Comparison of ENCODE assay signal across 14 cellular contexts in the genomic region with DNA sequence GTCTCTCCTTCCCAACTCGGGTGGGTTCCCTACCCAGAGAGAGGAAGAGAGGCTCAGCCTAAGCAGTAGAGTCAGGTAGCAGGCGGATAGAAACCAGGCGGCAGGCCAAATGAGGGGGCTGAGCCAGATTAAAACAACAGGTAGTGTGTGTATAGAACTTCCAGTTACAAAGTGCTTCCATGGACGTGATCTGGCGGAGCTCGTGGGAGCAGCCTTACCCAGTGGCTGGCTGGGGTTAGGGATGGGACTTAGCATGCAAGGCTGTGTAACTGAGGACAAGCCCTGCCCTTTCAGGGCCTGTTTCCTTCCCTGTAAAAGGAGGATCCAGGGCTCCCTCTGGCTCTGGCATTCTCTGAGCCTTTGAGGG. TPM values are rescaled to one million over a fixed set of nuclear protein-coding genes. Genes with fewer than 3 reads are reported as not detected.
DNase-seq lines count a peak whose midpoint lies in the region; ATAC-seq and TF ChIP-seq lines count a peak whose summit lies in the region.
"Had no signal": no experiment of that assay in that cellular context is flagged by ENCODE, and none has a peak within 500 bp of the region (broad histone marks: within the 10 kb centered on the region; RNA-seq: fewer than 3 reads in every experiment).

No MANE protein-coding gene starts in this region.

- H3K9me3 ChIP-seq in osteoblast (ENCODE audit: low read depth, low read length) = no peaks in the 10 kb centered on the region
- H3K9me3 ChIP-seq: ovary had no signal

- TF ChIP-seq CTCF in chondrocyte (IDR thresholded peaks at IDR 0.05) (no peak), osteoblast (IDR thresholded peaks at IDR 0.05; ENCODE audit: extremely low read depth, low read depth, low read length) (no peak), brain microvascular endothelial cell (IDR thresholded peaks at IDR 0.05; ENCODE audit: low read depth, low read length, missing control alignments) (no peak)

- H3K27me3 ChIP-seq in osteoblast (ENCODE audit: insufficient read depth, low read length) (no peaks in the 10 kb centered on the region), brain microvascular endothelial cell (replicated peaks) (no peaks in the 10 kb centered on the region)
- H3K27me3 ChIP-seq: ovary had no signal

- H4K20me1 ChIP-seq in osteoblast (ENCODE audit: insufficient read depth, low read length) = no peaks in the 10 kb centered on the region

- no peak overlapping the region for H3K4me2 ChIP-seq in osteoblast (ENCODE audit: insufficient read depth, low read length)

- H2AFZ ChIP-seq in osteoblast (ENCODE audit: low read length) = no peak overlapping the region

- peaks cover 93% of the 10 kb centered on the region for H3K4me1 Mint-ChIP-seq in chondrocyte (ENCODE audit: low read depth)
- peaks cover 11% of the 10 kb centered on the region for H3K4me1 Mint-ChIP-seq in activated CD4-positive, alpha-beta T cell treated with anti-CD3 and anti-CD28 coated beads, Interleukin-2, amount 10 ng/mL, durations not matched to agents 7 days and 5 days

- H3K27ac Mint-ChIP-seq in chondrocyte (ENCODE audit: unreplicated experiment) = peak overlapping the region; percentile 95
- H3K27ac Mint-ChIP-seq in activated CD4-positive, alpha-beta T cell treated with anti-CD3 and anti-CD28 coated beads, Interleukin-2, amount 10 ng/mL, durations not matched to agents 7 days and 5 days = no peak overlapping the region
- H3K27ac Mint-ChIP-seq: activated naive CD4-positive, alpha-beta T cell treated with anti-CD3 and anti-CD28 coated beads, Interleukin-2, amount 10 ng/mL, durations not matched to agents 7 days and 5 days had no signal

- H3K36me3 ChIP-seq in osteoblast (ENCODE audit: insufficient read depth, low read length) = no peaks in the 10 kb centered on the region
- H3K36me3 ChIP-seq in brain microvascular endothelial cell (replicated peaks) = no peaks in the 10 kb centered on the region
- H3K36me3 ChIP-seq: ovary had no signal

- H3K36me3 Mint-ChIP-seq in chondrocyte (ENCODE audit: low read depth) = peaks cover 2% of the 10 kb centered on the region
- no peaks in the 10 kb centered on the region for H3K36me3 Mint-ChIP-seq in activated CD4-positive, alpha-beta T cell treated with anti-CD3 and anti-CD28 coated beads, Interleukin-2, amount 10 ng/mL, durations not matched to agents 7 days and 5 days (ENCODE audit: low read depth)
- H3K36me3 Mint-ChIP-seq: activated naive CD4-positive, alpha-beta T cell treated with anti-CD3 and anti-CD28 coated beads, Interleukin-2, amount 10 ng/mL, durations not matched to agents 7 days and 5 days had no signal

- in situ Hi-C loops in brain microvascular endothelial cell (cut with HindIII; ENCODE audit: low pct_ligation_motif_present, low sequenced_read_pairs) = no loop called here

- no peaks in the 10 kb centered on the region for H3K27me3 Mint-ChIP-seq in chondrocyte (ENCODE audit: low read depth)
- peaks cover 3% of the 10 kb centered on the region for H3K27me3 Mint-ChIP-seq in activated CD4-positive, alpha-beta T cell treated with anti-CD3 and anti-CD28 coated beads, Interleukin-2, amount 10 ng/mL, durations not matched to agents 7 days and 5 days

- H3K27ac ChIP-seq in osteoblast (ENCODE audit: low read depth, low read length) = no peak overlapping the region
- H3K27ac ChIP-seq in brain microvascular endothelial cell = no peak overlapping the region
- H3K27ac ChIP-seq: ovary had no signal

- no peak overlapping the region for H3K4me3 ChIP-seq in osteoblast (ENCODE audit: insufficient read depth, low read length)
- H3K4me3 ChIP-seq in brain microvascular endothelial cell (ENCODE audit: low read depth, low read length) = no peak overlapping the region
- H3K4me3 ChIP-seq: lung, ovary had no signal

- H3K4me1 ChIP-seq in osteoblast (ENCODE audit: insufficient read depth, low read length) = peaks cover 50% of the 10 kb centered on the region

- peak; percentile 19 for DNase-seq in DMS53 treated with DMSO at 0.1 percent for 48 hours (lab: John Stamatoyannopoulos, UW; ENCODE audit: unreplicated experiment)
- DNase-seq in NCI-H2196 treated with DMSO at 0.1 percent for 48 hours (lab: John Stamatoyannopoulos, UW; ENCODE audit: unreplicated experiment) = peak; percentile 51
- DNase-seq in chondrocyte (ENCODE audit: low spot score) = no peak
- DNase-seq in osteoblast (ENCODE audit: insufficient read length, low spot score, missing footprints) = peak; percentile 55
- DNase-seq in brain microvascular endothelial cell = no peak
- no peak for DNase-seq in activated CD4-positive, alpha-beta T cell treated with anti-CD3 and anti-CD28 coated beads, Interleukin-2, amount 10 ng/mL, durations not matched to agents 7 days and 5 days
- no peak for DNase-seq in DMS153 treated with DMSO at 0.1 percent for 48 hours (lab: John Stamatoyannopoulos, UW; ENCODE audit: unreplicated experiment)
- DNase-seq: activated naive CD4-positive, alpha-beta T cell treated with anti-CD3 and anti-CD28 coated beads, Interleukin-2, amount 10 ng/mL, durations not matched to agents 7 days and 5 days; central memory CD4-positive, alpha-beta T cell; erythroblast; ovary; Right ventricle myocardium superior had no signal

- no peak overlapping the region for H3K4me3 Mint-ChIP-seq in chondrocyte (ENCODE audit: unreplicated experiment)
- H3K4me3 Mint-ChIP-seq in activated CD4-positive, alpha-beta T cell treated with anti-CD3 and anti-CD28 coated beads, Interleukin-2, amount 10 ng/mL, durations not matched to agents 7 days and 5 days = no peak overlapping the region
- H3K4me3 Mint-ChIP-seq: activated naive CD4-positive, alpha-beta T cell treated with anti-CD3 and anti-CD28 coated beads, Interleukin-2, amount 10 ng/mL, durations not matched to agents 7 days and 5 days had no signal

- CTCF ChIA-PET in activated CD4-positive, alpha-beta T cell treated with anti-CD3 and anti-CD28 coated beads, Interleukin-2, amount 10 ng/mL, durations not matched to agents 7 days and 5 days (lab: Charles Lee) = no interaction called here

- no peaks in the 10 kb centered on the region for H3K79me2 ChIP-seq in osteoblast (ENCODE audit: insufficient read depth, low read length)

- ATAC-seq in HG03135 (IDR thresholded peaks at IDR 0.05; ENCODE audit: unreplicated experiment) = no peak

- no peaks in the 10 kb centered on the region for H3K9me3 Mint-ChIP-seq in chondrocyte (ENCODE audit: low read depth)
- H3K9me3 Mint-ChIP-seq in activated CD4-positive, alpha-beta T cell treated with anti-CD3 and anti-CD28 coated beads, Interleukin-2, amount 10 ng/mL, durations not matched to agents 7 days and 5 days = no peaks in the 10 kb centered on the region
- H3K9me3 Mint-ChIP-seq: activated naive CD4-positive, alpha-beta T cell treated with anti-CD3 and anti-CD28 coated beads, Interleukin-2, amount 10 ng/mL, durations not matched to agents 7 days and 5 days had no signal

- POLR2A ChIA-PET in activated CD4-positive, alpha-beta T cell treated with anti-CD3 and anti-CD28 coated beads, Interleukin-2, amount 10 ng/mL, durations not matched to agents 7 days and 5 days (lab: Charles Lee) = no interaction called here

RNA-seq across cellular contexts. Expression of a gene that starts 8.3 kb away (rescaled TPM):
- total RNA-seq in chondrocyte = 10.7 to 17.0 TPM (median 12.1 TPM) in 3 replicates
- 0.59 and 0.72 TPM in 2 replicates for total RNA-seq in osteoblast
- not detected for total RNA-seq in activated CD4-positive, alpha-beta T cell treated with anti-CD3 and anti-CD28 coated beads, Interleukin-2, amount 10 ng/mL, durations not matched to agents 7 days and 5 days
- total RNA-seq: Right ventricle myocardium superior had no signal

RNA-seq across cellular contexts. Expression of a gene that starts 49.5 kb away (rescaled TPM):
- total RNA-seq in chondrocyte = 187 to 277 TPM (median 266 TPM) in 3 replicates
- 20.9 and 27.9 TPM in 2 replicates for total RNA-seq in osteoblast
- 1 to 10 TPM; 2.2 to 2.5 TPM for total RNA-seq in activated CD4-positive, alpha-beta T cell treated with anti-CD3 and anti-CD28 coated beads, Interleukin-2, amount 10 ng/mL, durations not matched to agents 7 days and 5 days

Comparison
In these comparisons a context has a peak if more than half of its experiments do, and no peak if none do; other contexts are left out.
1. DNase-seq: peak in DMS53 treated with DMSO at 0.1 percent for 48 hours (single experiment), NCI-H2196 treated with DMSO at 0.1 percent for 48 hours (single experiment) and osteoblast (single experiment); none in chondrocyte (single experiment), brain microvascular endothelial cell (single experiment), activated CD4-positive, alpha-beta T cell treated with anti-CD3 and anti-CD28 coated beads, Interleukin-2, amount 10 ng/mL, durations not matched to agents 7 days and 5 days (single experiment) and DMS153 treated with DMSO at 0.1 percent for 48 hours (single experiment).